In genomic region chr16:66841366-66841765, GRCh38 we compare ENCODE assay signal across 21 cellular contexts. TPM values are rescaled to one million over a fixed set of nuclear protein-coding genes. Genes with fewer than 3 reads are reported as not detected.
DNase-seq lines count a peak whose midpoint lies in the region; ATAC-seq and TF ChIP-seq lines count a peak whose summit lies in the region.
"Had no signal": no experiment of that assay in that cellular context is flagged by ENCODE, and none has a peak within 500 bp of the region (broad histone marks: within the 10 kb centered on the region; RNA-seq: fewer than 3 reads in every experiment).

No MANE protein-coding gene starts in this region.

- CTCF ChIA-PET in activated CD8-positive, alpha-beta T cell treated with anti-CD3 and anti-CD28 coated beads, Interleukin-2, amount 10 ng/mL, durations not matched to agents 7 days and 5 days (lab: Charles Lee) = interaction anchor here (1.1 to 12.5 kb wide), 3 partner anchors 10 to 32 kb away, joined by 3 to 107 read pairs (median 4); partner anchors contain the start of gene NAE1
- CTCF ChIA-PET in activated CD8-positive, alpha-beta T cell treated with anti-CD3 and anti-CD28 coated beads for 36 hours (lab: Charles Lee) = interaction anchor here (1.2 to 9.2 kb wide), 4 partner anchors 12 to 31 kb away, joined by 3 to 71 read pairs (median 10); partner anchors contain the start of gene NAE1
- CTCF ChIA-PET in activated CD4-positive, alpha-beta T cell treated with anti-CD3 and anti-CD28 coated beads for 36 hours (lab: Charles Lee) = interaction anchor here (4.1 kb wide), 1 partner anchor 11 kb away, joined by 30 read pairs; the partner anchor contains the start of gene NAE1

- POLR2A ChIA-PET in activated CD8-positive, alpha-beta T cell treated with anti-CD3 and anti-CD28 coated beads, Interleukin-2, amount 10 ng/mL, durations not matched to agents 7 days and 5 days (lab: Charles Lee) = no interaction called here
- POLR2A ChIA-PET in activated CD8-positive, alpha-beta T cell treated with anti-CD3 and anti-CD28 coated beads for 36 hours (lab: Charles Lee) = interaction anchor here (0.7 to 1.1 kb wide), 2 partner anchors 10 to 12 kb away, joined by 3 to 4 read pairs; no protein-coding TSS in a partner anchor
- POLR2A ChIA-PET in activated CD4-positive, alpha-beta T cell treated with anti-CD3 and anti-CD28 coated beads for 36 hours (lab: Charles Lee) = no interaction called here

- no peaks in the 10 kb centered on the region for H4K20me1 ChIP-seq in osteoblast (ENCODE audit: insufficient read depth, low read length)

- intact Hi-C loops in activated CD8-positive, alpha-beta T cell treated with anti-CD3 and anti-CD28 coated beads for 36 hours (cut with micrococcal nuclease) = no loop called here
- intact Hi-C loops in colonic mucosa (cut with DNase I) = loop anchor here (10.0 kb wide), 1 partner anchor 57 kb away; no protein-coding TSS in a partner anchor
- intact Hi-C loops in activated CD4-positive, alpha-beta T cell treated with anti-CD3 and anti-CD28 coated beads for 36 hours (cut with DNase I, micrococcal nuclease) = no loop called here

- no peak for TF ChIP-seq CTCF in activated CD8-positive, alpha-beta T cell treated with anti-CD3 and anti-CD28 coated beads for 36 hours (IDR thresholded peaks at IDR 0.05)
- no peak for TF ChIP-seq CTCF in colonic mucosa (IDR thresholded peaks at IDR 0.05)
- no peak for TF ChIP-seq CTCF in osteoblast (IDR thresholded peaks at IDR 0.05; ENCODE audit: extremely low read depth, low read depth, low read length)

- H3K4me3 Mint-ChIP-seq in activated CD8-positive, alpha-beta T cell treated with anti-CD3 and anti-CD28 coated beads, Interleukin-2, amount 10 ng/mL, durations not matched to agents 7 days and 5 days = no peak overlapping the region
- H3K4me3 Mint-ChIP-seq in activated CD8-positive, alpha-beta T cell treated with anti-CD3 and anti-CD28 coated beads for 36 hours = no peak overlapping the region
- H3K4me3 Mint-ChIP-seq in activated CD4-positive, alpha-beta T cell treated with anti-CD3 and anti-CD28 coated beads for 36 hours = no peak overlapping the region
- no peak overlapping the region for H3K4me3 Mint-ChIP-seq in stimulated activated effector memory CD8-positive, alpha-beta T cell treated with anti-CD3 and anti-CD28 coated beads, Interleukin-12 subunit alpha, Interleukin-12 subunit beta, amount 100 ng/mL, for 72 hours
- H3K4me3 Mint-ChIP-seq: CD8-positive, alpha-beta T cell; H9 had no signal

- no peak overlapping the region for H3K27ac ChIP-seq in colonic mucosa
- H3K27ac ChIP-seq in osteoblast (ENCODE audit: low read depth, low read length) = no peak overlapping the region
- H3K27ac ChIP-seq: BLaER1 treated with 17β-estradiol and CSF1 and Interleukin-3, amounts not matched to agents 10 nM and 100 nM had no signal

- H3K27me3 Mint-ChIP-seq in activated CD8-positive, alpha-beta T cell treated with anti-CD3 and anti-CD28 coated beads, Interleukin-2, amount 10 ng/mL, durations not matched to agents 7 days and 5 days (ENCODE audit: low read depth) = peaks cover 64% of the 10 kb centered on the region
- H3K27me3 Mint-ChIP-seq in activated CD8-positive, alpha-beta T cell treated with anti-CD3 and anti-CD28 coated beads for 36 hours = peaks cover 43% of the 10 kb centered on the region
- H3K27me3 Mint-ChIP-seq in activated CD4-positive, alpha-beta T cell treated with anti-CD3 and anti-CD28 coated beads for 36 hours = peaks cover 39% of the 10 kb centered on the region

- no peaks in the 10 kb centered on the region for H3K36me3 Mint-ChIP-seq in activated CD8-positive, alpha-beta T cell treated with anti-CD3 and anti-CD28 coated beads, Interleukin-2, amount 10 ng/mL, durations not matched to agents 7 days and 5 days (ENCODE audit: low read depth)
- no peaks in the 10 kb centered on the region for H3K36me3 Mint-ChIP-seq in activated CD8-positive, alpha-beta T cell treated with anti-CD3 and anti-CD28 coated beads for 36 hours (ENCODE audit: low read depth)
- H3K36me3 Mint-ChIP-seq in activated CD4-positive, alpha-beta T cell treated with anti-CD3 and anti-CD28 coated beads for 36 hours (ENCODE audit: low read depth) = no peaks in the 10 kb centered on the region
- no peaks in the 10 kb centered on the region for H3K36me3 Mint-ChIP-seq in stimulated activated effector memory CD8-positive, alpha-beta T cell treated with anti-CD3 and anti-CD28 coated beads, Interleukin-12 subunit alpha, Interleukin-12 subunit beta, amount 100 ng/mL, for 72 hours
- H3K36me3 Mint-ChIP-seq: CD8-positive, alpha-beta T cell had no signal

- H3K9me3 ChIP-seq in colonic mucosa = no peaks in the 10 kb centered on the region
- H3K9me3 ChIP-seq in osteoblast (ENCODE audit: low read depth, low read length) = no peaks in the 10 kb centered on the region

- peaks cover 20% of the 10 kb centered on the region for H3K27me3 ChIP-seq in colonic mucosa
- H3K27me3 ChIP-seq in osteoblast (ENCODE audit: insufficient read depth, low read length) = peaks cover 45% of the 10 kb centered on the region

- H3K9me3 Mint-ChIP-seq in activated CD8-positive, alpha-beta T cell treated with anti-CD3 and anti-CD28 coated beads, Interleukin-2, amount 10 ng/mL, durations not matched to agents 7 days and 5 days (ENCODE audit: insufficient read depth) = no peaks in the 10 kb centered on the region
- no peaks in the 10 kb centered on the region for H3K9me3 Mint-ChIP-seq in activated CD8-positive, alpha-beta T cell treated with anti-CD3 and anti-CD28 coated beads for 36 hours
- H3K9me3 Mint-ChIP-seq in activated CD4-positive, alpha-beta T cell treated with anti-CD3 and anti-CD28 coated beads for 36 hours (ENCODE audit: low read depth) = no peaks in the 10 kb centered on the region
- H3K9me3 Mint-ChIP-seq in stimulated activated effector memory CD8-positive, alpha-beta T cell treated with anti-CD3 and anti-CD28 coated beads, Interleukin-12 subunit alpha, Interleukin-12 subunit beta, amount 100 ng/mL, for 72 hours = no peaks in the 10 kb centered on the region
- H3K9me3 Mint-ChIP-seq: CD8-positive, alpha-beta T cell had no signal

- peak overlapping the region; percentile 2 for H3K27ac Mint-ChIP-seq in activated CD8-positive, alpha-beta T cell treated with anti-CD3 and anti-CD28 coated beads, Interleukin-2, amount 10 ng/mL, durations not matched to agents 7 days and 5 days
- no peak overlapping the region for H3K27ac Mint-ChIP-seq in activated CD8-positive, alpha-beta T cell treated with anti-CD3 and anti-CD28 coated beads for 36 hours
- no peak overlapping the region for H3K27ac Mint-ChIP-seq in activated CD4-positive, alpha-beta T cell treated with anti-CD3 and anti-CD28 coated beads for 36 hours
- H3K27ac Mint-ChIP-seq in stimulated activated effector memory CD8-positive, alpha-beta T cell treated with anti-CD3 and anti-CD28 coated beads, Interleukin-12 subunit alpha, Interleukin-12 subunit beta, amount 100 ng/mL, for 72 hours = no peak overlapping the region
- H3K27ac Mint-ChIP-seq: CD8-positive, alpha-beta T cell; H9 had no signal

- ATAC-seq in activated CD8-positive, alpha-beta T cell treated with anti-CD3 and anti-CD28 coated beads, Interleukin-2, amount 10 ng/mL, durations not matched to agents 7 days and 5 days = no peak
- ATAC-seq in activated CD8-positive, alpha-beta T cell treated with anti-CD3 and anti-CD28 coated beads for 36 hours = no peak
- ATAC-seq in activated CD4-positive, alpha-beta T cell treated with anti-CD3 and anti-CD28 coated beads for 36 hours = no peak
- no peak for ATAC-seq in stimulated activated effector memory CD8-positive, alpha-beta T cell treated with anti-CD3 and anti-CD28 coated beads, Interleukin-12 subunit alpha, Interleukin-12 subunit beta, amount 100 ng/mL, for 72 hours
- ATAC-seq: CD8-positive, alpha-beta T cell; HepG2 had no signal

- H3K4me2 ChIP-seq in osteoblast (ENCODE audit: insufficient read depth, low read length) = no peak overlapping the region

- H3K4me1 ChIP-seq in colonic mucosa (no peaks in the 10 kb centered on the region), osteoblast (ENCODE audit: insufficient read depth, low read length) (no peaks in the 10 kb centered on the region)

- no peak overlapping the region for H3K9ac ChIP-seq in colonic mucosa (ENCODE audit: low read depth in 2 of 2, low read length in 2 of 2)
- H3K9ac ChIP-seq: BLaER1 treated with 17β-estradiol and CSF1 and Interleukin-3, amounts not matched to agents 10 nM and 100 nM had no signal

- no peaks in the 10 kb centered on the region for H3K36me3 ChIP-seq in colonic mucosa
- no peaks in the 10 kb centered on the region for H3K36me3 ChIP-seq in osteoblast (ENCODE audit: insufficient read depth, low read length)
- H3K36me3 ChIP-seq: BLaER1 treated with 17β-estradiol and CSF1 and Interleukin-3, amounts not matched to agents 10 nM and 100 nM had no signal

- no peaks in the 10 kb centered on the region for H3K79me2 ChIP-seq in osteoblast (ENCODE audit: insufficient read depth, low read length)

- H3K4me3 ChIP-seq in colonic mucosa (no peak overlapping the region), osteoblast (ENCODE audit: insufficient read depth, low read length) (no peak overlapping the region)
- H3K4me3 ChIP-seq: BLaER1 treated with 17β-estradiol and CSF1 and Interleukin-3, amounts not matched to agents 10 nM and 100 nM; GM12878 had no signal

- H2AFZ ChIP-seq in osteoblast (ENCODE audit: low read length) = no peak overlapping the region

- no peak for DNase-seq in activated CD8-positive, alpha-beta T cell treated with anti-CD3 and anti-CD28 coated beads, Interleukin-2, amount 10 ng/mL, durations not matched to agents 7 days and 5 days
- DNase-seq in activated CD8-positive, alpha-beta T cell treated with anti-CD3 and anti-CD28 coated beads for 36 hours = no peak
- DNase-seq in colonic mucosa = peak; percentile 67
- peak; percentile 25 for DNase-seq in osteoblast (ENCODE audit: insufficient read length, low spot score, missing footprints)
- DNase-seq in activated CD4-positive, alpha-beta T cell treated with anti-CD3 and anti-CD28 coated beads for 36 hours = no peak
- no peak for DNase-seq in T1000 (lab: John Stamatoyannopoulos, UW)
- DNase-seq in stimulated activated effector memory CD8-positive, alpha-beta T cell treated with anti-CD3 and anti-CD28 coated beads, Interleukin-12 subunit alpha, Interleukin-12 subunit beta, amount 100 ng/mL, for 72 hours (ENCODE audit: low spot score in 2 of 2) = no peak
- DNase-seq: 8988T; CD8-positive, alpha-beta T cell; COR-L47; DMS 273 treated with DMSO at 0.1 percent for 48 hours; DMS53; DND-41; EL; H9 had no signal

- H3K4me1 Mint-ChIP-seq in activated CD8-positive, alpha-beta T cell treated with anti-CD3 and anti-CD28 coated beads, Interleukin-2, amount 10 ng/mL, durations not matched to agents 7 days and 5 days (ENCODE audit: low read depth) = peaks cover 10% of the 10 kb centered on the region
- H3K4me1 Mint-ChIP-seq in activated CD8-positive, alpha-beta T cell treated with anti-CD3 and anti-CD28 coated beads for 36 hours (ENCODE audit: low read depth) = peaks cover 2% of the 10 kb centered on the region
- H3K4me1 Mint-ChIP-seq in activated CD4-positive, alpha-beta T cell treated with anti-CD3 and anti-CD28 coated beads for 36 hours = peaks cover 4% of the 10 kb centered on the region
- H3K4me1 Mint-ChIP-seq in stimulated activated effector memory CD8-positive, alpha-beta T cell treated with anti-CD3 and anti-CD28 coated beads, Interleukin-12 subunit alpha, Interleukin-12 subunit beta, amount 100 ng/mL, for 72 hours = peaks cover 5% of the 10 kb centered on the region

RNA-seq across cellular contexts. Expression of gene CA7, which starts 2.8 kb away (rescaled TPM):
- total RNA-seq in activated CD8-positive, alpha-beta T cell treated with anti-CD3 and anti-CD28 coated beads, Interleukin-2, amount 10 ng/mL, durations not matched to agents 7 days and 5 days = not detected
- under 1 TPM in 1 of 2 experiments, not detected in 1; 0.27 TPM for total RNA-seq in activated CD8-positive, alpha-beta T cell treated with anti-CD3 and anti-CD28 coated beads for 36 hours
- 100 to 1,000 TPM in 1 of 2 donors, 10 to 100 TPM in 1; 46.2 to 120 TPM for total RNA-seq in colonic mucosa
- total RNA-seq in osteoblast = not detected in 2 replicates
- total RNA-seq in activated CD4-positive, alpha-beta T cell treated with anti-CD3 and anti-CD28 coated beads for 36 hours = under 1 TPM in 1 of 2 experiments, not detected in 1; 0.16 TPM
- total RNA-seq: A673; CD8-positive, alpha-beta T cell; G401; GM12878; HepG2 had no signal

RNA-seq across cellular contexts. Expression of gene NAE1, which starts 10.6 kb away (rescaled TPM):
- total RNA-seq in activated CD8-positive, alpha-beta T cell treated with anti-CD3 and anti-CD28 coated beads, Interleukin-2, amount 10 ng/mL, durations not matched to agents 7 days and 5 days = 10 to 100 TPM; 77.3 to 84.1 TPM
- total RNA-seq in activated CD8-positive, alpha-beta T cell treated with anti-CD3 and anti-CD28 coated beads for 36 hours = 100 to 1,000 TPM; 115 to 123 TPM
- total RNA-seq in colonic mucosa = 10 to 100 TPM; 42.2 to 62.0 TPM
- total RNA-seq in osteoblast = 73.5 and 84.6 TPM in 2 replicates
- total RNA-seq in activated CD4-positive, alpha-beta T cell treated with anti-CD3 and anti-CD28 coated beads for 36 hours = 100 to 1,000 TPM; 102 to 125 TPM

RNA-seq across cellular contexts. Expression of gene PDP2, which starts 38.9 kb away (rescaled TPM):
- total RNA-seq in activated CD8-positive, alpha-beta T cell treated with anti-CD3 and anti-CD28 coated beads, Interleukin-2, amount 10 ng/mL, durations not matched to agents 7 days and 5 days = 10 to 100 TPM; 24.2 to 26.9 TPM
- total RNA-seq in activated CD8-positive, alpha-beta T cell treated with anti-CD3 and anti-CD28 coated beads for 36 hours = 10 to 100 TPM; 31.2 to 38.1 TPM
- total RNA-seq in colonic mucosa = 10 to 100 TPM; 16.0 to 25.9 TPM
- 11.5 and 13.8 TPM in 2 replicates for total RNA-seq in osteoblast
- total RNA-seq in activated CD4-positive, alpha-beta T cell treated with anti-CD3 and anti-CD28 coated beads for 36 hours = 10 to 100 TPM; 27.8 to 36.6 TPM

RNA-seq across cellular contexts. Expression of gene TERB1, which starts 40.0 kb away (rescaled TPM):
- total RNA-seq in activated CD8-positive, alpha-beta T cell treated with anti-CD3 and anti-CD28 coated beads, Interleukin-2, amount 10 ng/mL, durations not matched to agents 7 days and 5 days = not detected
- under 1 TPM in 1 of 2 experiments, not detected in 1; 0.14 TPM for total RNA-seq in activated CD8-positive, alpha-beta T cell treated with anti-CD3 and anti-CD28 coated beads for 36 hours
- total RNA-seq in colonic mucosa = under 1 TPM in 1 of 2 donors, not detected in 1; 0.22 TPM
- 0.29 and 0.36 TPM in 2 replicates for total RNA-seq in osteoblast
- under 1 TPM in 1 of 2 experiments, not detected in 1; 0.14 TPM for total RNA-seq in activated CD4-positive, alpha-beta T cell treated with anti-CD3 and anti-CD28 coated beads for 36 hours
- total RNA-seq: A673; CD8-positive, alpha-beta T cell; G401; H1; H9; HepG2 had no signal

Comparison
In these comparisons a context has a peak if more than half of its experiments do, and no peak if none do; other contexts are left out.
1. DNase-seq: peak in colonic mucosa (single experiment) and osteoblast (single experiment); none in activated CD8-positive, alpha-beta T cell treated with anti-CD3 and anti-CD28 coated beads, Interleukin-2, amount 10 ng/mL, durations not matched to agents 7 days and 5 days (single experiment), activated CD8-positive, alpha-beta T cell treated with anti-CD3 and anti-CD28 coated beads for 36 hours (single experiment), activated CD4-positive, alpha-beta T cell treated with anti-CD3 and anti-CD28 coated beads for 36 hours (single experiment), T1000 (single experiment) and stimulated activated effector memory CD8-positive, alpha-beta T cell treated with anti-CD3 and anti-CD28 coated beads, Interleukin-12 subunit alpha, Interleukin-12 subunit beta, amount 100 ng/mL, for 72 hours (0 of 2).
2. RNA of gene CA7, which starts 2.8 kb away (total RNA-seq): 46.2 to 120 TPM in colonic mucosa; 0.27 TPM in activated CD8-positive, alpha-beta T cell treated with anti-CD3 and anti-CD28 coated beads for 36 hours, 0.16 TPM in activated CD4-positive, alpha-beta T cell treated with anti-CD3 and anti-CD28 coated beads for 36 hours, not detected in activated CD8-positive, alpha-beta T cell treated with anti-CD3 and anti-CD28 coated beads, Interleukin-2, amount 10 ng/mL, durations not matched to agents 7 days and 5 days and not detected in osteoblast; every median in the first group is over 10 times any median in the second.